1 cellular context compared by ENCODE assay signal in genomic region chr2:70160545-70160944, GRCh38.
TF ChIP-seq lines count a peak whose summit lies in the region.

No MANE protein-coding gene starts in this region.

TF ChIP-seq in GM23338, 12 proteins besides CTCF, POLR2A, EP300 and RAD21:
- TF ChIP-seq JUNB (IDR thresholded peaks at IDR 0.05; ENCODE audit: unreplicated experiment) (no peak), POLR2AphosphoS5 (IDR thresholded peaks at IDR 0.05; ENCODE audit: low read depth) (no peak), ETS1 (IDR thresholded peaks at IDR 0.05) (no peak), CREB1 (CRISPR knock-in tag; IDR thresholded peaks at IDR 0.05; ENCODE audit: low read depth) (no peak), ZNF114 (CRISPR knock-in tag; IDR thresholded peaks at IDR 0.05) (no peak), STAT1 (IDR thresholded peaks at IDR 0.05; ENCODE audit: unreplicated experiment) (no peak), NANOG (IDR thresholded peaks at IDR 0.05; ENCODE audit: borderline replicate concordance) (no peak)
